23 cellular contexts compared by ENCODE assay signal in genomic region chr19:29539668-29540067, GRCh38. TPM values are rescaled to one million over a fixed set of nuclear protein-coding genes. Genes with fewer than 3 reads are reported as not detected.
DNase-seq lines count a peak whose midpoint lies in the region; ATAC-seq and TF ChIP-seq lines count a peak whose summit lies in the region.
"Had no signal": no experiment of that assay in that cellular context is flagged by ENCODE, and none has a peak within 500 bp of the region (broad histone marks: within the 10 kb centered on the region; RNA-seq: fewer than 3 reads in every experiment).

No MANE protein-coding gene starts in this region.

- no peaks in the 10 kb centered on the region for H3K36me3 Mint-ChIP-seq in chondrocyte (ENCODE audit: low read depth)
- peaks cover 19% of the 10 kb centered on the region for H3K36me3 Mint-ChIP-seq in nephron progenitor cell (ENCODE audit: low read depth)

- H3K27ac Mint-ChIP-seq in chondrocyte (ENCODE audit: unreplicated experiment) = no peak overlapping the region
- no peak overlapping the region for H3K27ac Mint-ChIP-seq in nephron progenitor cell

- H3K27ac ChIP-seq in right cardiac atrium (ENCODE audit: low read length) = no peak overlapping the region
- no peak overlapping the region for H3K27ac ChIP-seq in upper lobe of right lung
- H3K27ac ChIP-seq: C4-2B, SJCRH30 had no signal

- H3K4me1 ChIP-seq in right cardiac atrium (ENCODE audit: control insufficient read depth, insufficient read depth, low read length) (no peaks in the 10 kb centered on the region), upper lobe of right lung (no peaks in the 10 kb centered on the region)
- H3K4me1 ChIP-seq: SJCRH30 had no signal

- H3K4me3 Mint-ChIP-seq in chondrocyte (ENCODE audit: unreplicated experiment) (no peak overlapping the region), nephron progenitor cell (no peak overlapping the region)

- no peak for TF ChIP-seq CTCF in chondrocyte (IDR thresholded peaks at IDR 0.05)
- TF ChIP-seq CTCF in nephron progenitor cell (IDR thresholded peaks at IDR 0.05) = no peak
- TF ChIP-seq CTCF in upper lobe of right lung (IDR thresholded peaks at IDR 0.05) = no peak

- ATAC-seq in right cardiac atrium (no peak), upper lobe of right lung (no peak), left colon (no peak)
- ATAC-seq: Panc1 had no signal

- H3K4me3 ChIP-seq in right cardiac atrium (ENCODE audit: low read length) (no peak overlapping the region), upper lobe of right lung (no peak overlapping the region)
- H3K4me3 ChIP-seq: SJCRH30 had no signal

- intact Hi-C loops in cardiac septum (cut with DNase I) (no loop called here), right cardiac atrium (cut with DNase I) (no loop called here), upper lobe of right lung (cut with DNase I) (no loop called here), left colon (cut with DNase I, micrococcal nuclease) (no loop called here)

- 27% methylated on average over 6 of the region's 6 CpGs for WGBS in right cardiac atrium

- H3K4me1 Mint-ChIP-seq in chondrocyte (ENCODE audit: low read depth) (no peaks in the 10 kb centered on the region), nephron progenitor cell (peaks cover 10% of the 10 kb centered on the region)

- H3K9me3 Mint-ChIP-seq in chondrocyte (ENCODE audit: low read depth) (no peaks in the 10 kb centered on the region), nephron progenitor cell (no peaks in the 10 kb centered on the region)

- H3K36me3 ChIP-seq in upper lobe of right lung = no peaks in the 10 kb centered on the region
- H3K36me3 ChIP-seq: SJCRH30 had no signal

- H3K27me3 ChIP-seq in right cardiac atrium (ENCODE audit: control insufficient read depth, insufficient read depth) (no peaks in the 10 kb centered on the region), upper lobe of right lung (peaks cover 18% of the 10 kb centered on the region)

- H3K27me3 Mint-ChIP-seq in chondrocyte (ENCODE audit: low read depth) (peaks cover 17% of the 10 kb centered on the region), nephron progenitor cell (ENCODE audit: low read depth, poor library complexity) (peaks cover 19% of the 10 kb centered on the region)

- DNase-seq in cardiac septum (ENCODE audit: low spot score) (peak; percentile 14), right cardiac atrium (no peak), chondrocyte (ENCODE audit: low spot score) (peak; percentile 86), nephron progenitor cell (peak; percentile 52), upper lobe of right lung (peak; percentile 19), COR-L47 (lab: John Stamatoyannopoulos, UW) (no peak), left colon (no peak), COLO829 (ENCODE audit: low spot score) (no peak)
- DNase-seq: DMS79; H7; Karpas-422; MV-4-11; NCI-H1694; NCI-H2081; NCI-H2171; NCI-H345; NCI-H524; NCI-H774; NK-92 treated with Interleukin-12 subunit alpha and Interleukin-12 subunit beta, amount 100 ng/mL, for 24 hours; SJCRH30 had no signal

- H3K9me3 ChIP-seq in right cardiac atrium (ENCODE audit: control insufficient read depth, low read length) (no peaks in the 10 kb centered on the region), upper lobe of right lung (no peaks in the 10 kb centered on the region)
- H3K9me3 ChIP-seq: SJCRH30 had no signal

RNA-seq across cellular contexts. Expression of gene VSTM2B, which starts 13.9 kb away (rescaled TPM):
- not detected for total RNA-seq in cardiac septum
- not detected for total RNA-seq in right cardiac atrium
- not detected for polyA plus RNA-seq in right cardiac atrium
- total RNA-seq in chondrocyte = not detected in 3 replicates
- not detected for total RNA-seq in upper lobe of right lung
- not detected for total RNA-seq in left colon
- total RNA-seq: M059J, SJCRH30 had no signal

Comparison
In these comparisons a context has a peak if more than half of its experiments do, and no peak if none do; other contexts are left out.
1. DNase-seq: peak in cardiac septum (single experiment), chondrocyte (single experiment), nephron progenitor cell (single experiment) and upper lobe of right lung (single experiment); none in right cardiac atrium (0 of 3), COR-L47 (single experiment), left colon (0 of 2) and COLO829 (single experiment).